11 cellular contexts compared by ENCODE assay signal in the genomic region with DNA sequence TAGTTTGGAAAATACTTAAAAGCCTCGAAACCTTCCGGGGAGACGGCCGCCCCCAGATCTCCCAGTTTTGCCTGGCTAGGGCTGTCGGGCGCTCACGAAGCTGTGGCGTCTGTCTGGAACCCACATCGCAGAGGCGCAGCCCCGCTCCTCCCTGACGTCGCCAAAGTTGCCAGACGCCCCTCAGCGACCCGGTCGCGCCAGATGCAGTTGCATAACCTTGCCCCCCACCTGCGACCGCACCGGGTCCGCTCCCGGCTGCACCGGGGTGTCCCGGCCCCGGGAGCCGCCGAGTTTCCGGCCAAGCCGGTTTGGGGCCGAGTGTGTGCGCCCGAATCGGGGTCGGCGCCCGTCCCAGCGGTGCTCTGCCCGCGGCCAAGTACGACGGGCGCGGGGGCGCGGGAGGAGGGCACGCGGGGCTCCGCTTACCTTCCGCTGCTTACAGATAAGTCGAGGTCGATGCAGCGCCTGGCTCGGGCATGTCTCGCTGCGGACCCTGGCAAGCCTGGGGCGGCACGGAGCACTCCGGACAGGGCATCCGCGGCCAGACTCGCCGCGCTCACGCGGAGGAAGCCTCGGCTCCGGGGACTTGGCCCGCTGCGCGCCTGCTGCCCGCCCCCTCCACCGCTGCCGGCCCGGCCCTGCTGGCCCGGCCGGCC. TPM values are rescaled to one million over a fixed set of nuclear protein-coding genes. Genes with fewer than 3 reads are reported as not detected.
DNase-seq lines count a peak whose midpoint lies in the region; ATAC-seq, FAIRE-seq and TF ChIP-seq lines count a peak whose summit lies in the region.
"Had no signal": no experiment of that assay in that cellular context is flagged by ENCODE, and none has a peak within 500 bp of the region (broad histone marks: within the 10 kb centered on the region; RNA-seq: fewer than 3 reads in every experiment).

No MANE protein-coding gene starts in this region.

- WGBS in A549 (ENCODE audit: missing lambda C conversion rate) = 20% methylated on average over 4 of the region's 77 CpGs

- no peaks in the 10 kb centered on the region for H3K36me3 ChIP-seq in NT2/D1 (ENCODE audit: insufficient read depth, insufficient read length, low read length)
- H3K36me3 ChIP-seq: thyroid gland had no signal

- TF ChIP-seq CTCF in A549 (IDR thresholded peaks at IDR 0.05) (no peak), fibroblast of the aortic adventitia (IDR thresholded peaks at IDR 0.05; ENCODE audit: insufficient read depth, low read length) (no peak), nephron (IDR thresholded peaks at IDR 0.05; ENCODE audit: unreplicated experiment in 3 of 3) (no peak)

- H3K4me3 ChIP-seq in A549 (peak overlapping the region; percentile 62), NT2/D1 (ENCODE audit: insufficient read length, low read depth) (peak overlapping the region; percentile 50), fibroblast of the aortic adventitia (ENCODE audit: low read depth, low read length) (peak overlapping the region; percentile 56)

- peak overlapping the region; percentile 98 for H3K4me2 ChIP-seq in A549

- POLR2A ChIA-PET in A549 (lab: Yijun Ruan, JAX) = no interaction called here

- peak; percentile 49 to 56 for ATAC-seq in A549
- ATAC-seq in HG03135 (IDR thresholded peaks at IDR 0.05; ENCODE audit: unreplicated experiment) = no peak
- ATAC-seq in HG02981 (IDR thresholded peaks at IDR 0.05; ENCODE audit: unreplicated experiment) = no peak

- H3K4me1 ChIP-seq in A549 = peaks cover 24% of the 10 kb centered on the region
- peaks cover 2% of the 10 kb centered on the region for H3K4me1 ChIP-seq in NT2/D1 (ENCODE audit: insufficient read depth, insufficient read length)

- TF ChIP-seq RAD21 in A549 (conservative IDR thresholded peaks at IDR 0.05 in 1 of 2, IDR thresholded peaks at IDR 0.05 in 1 of 2) = no peak

- no peak for FAIRE-seq in A549 (lab: Jason Lieb, UNC)

- CTCF ChIA-PET in A549 (lab: Yijun Ruan, JAX) = interaction anchor here (1.4 kb wide), 1 partner anchor 20 kb away, joined by 6 read pairs; no protein-coding TSS in a partner anchor

- no peaks in the 10 kb centered on the region for H3K36me3 Mint-ChIP-seq in nephron (ENCODE audit: low read depth)

- H3K4me1 Mint-ChIP-seq in nephron = peaks cover 8% of the 10 kb centered on the region

- no peak overlapping the region for H3K27ac Mint-ChIP-seq in nephron
- H3K27ac Mint-ChIP-seq: CD4-positive, alpha-beta T cell; T-helper 1 cell treated with Interleukin-12 subunit alpha and Interleukin-12 subunit beta and Interleukin-4 antibody, amounts not matched to agents 30 μg/mL and 1 μg/mL, for 36 hours had no signal

- TF ChIP-seq POLR2A in A549 (IDR thresholded peaks at IDR 0.05; ENCODE audit: low read length) = no peak

- peak overlapping the region; percentile 30 to 74 (median 65) for H3K4me3 Mint-ChIP-seq in nephron
- H3K4me3 Mint-ChIP-seq: CD4-positive, alpha-beta T cell; T-helper 1 cell treated with Interleukin-12 subunit alpha and Interleukin-12 subunit beta and Interleukin-4 antibody, amounts not matched to agents 30 μg/mL and 1 μg/mL, for 36 hours had no signal

- peaks cover 60% of the 10 kb centered on the region for H3K27me3 Mint-ChIP-seq in nephron (ENCODE audit: low read depth)

- DNase-seq in A549 (ENCODE audit: low read depth in 1 of 2, low spot score in 1 of 2) = peak in 1 of 2 experiments; percentile 22
- no peak for DNase-seq in NT2/D1 (ENCODE audit: low read depth, low spot score)
- DNase-seq in fibroblast of the aortic adventitia (ENCODE audit: low read depth) = no peak
- no peak for DNase-seq in activated CD4-positive, alpha-beta T cell treated with anti-CD3 and anti-CD28 coated beads, Interleukin-2, amount 50 U/mL, for 48 hours
- no peak for DNase-seq in amniotic stem cell (lab: John Stamatoyannopoulos, UW)
- DNase-seq: CD4-positive, alpha-beta T cell had no signal

- H3K9ac ChIP-seq in NT2/D1 (ENCODE audit: insufficient read length, low read depth) = peak overlapping the region; percentile 67

- peaks cover 30% of the 10 kb centered on the region for H3K27me3 ChIP-seq in NT2/D1 (ENCODE audit: insufficient read depth, insufficient read length)
- H3K27me3 ChIP-seq: thyroid gland had no signal

- H3K27ac ChIP-seq in A549 = peak overlapping the region; percentile 56 to 87
- H3K27ac ChIP-seq: thyroid gland had no signal

- no peak for TF ChIP-seq EP300 in A549 (IDR thresholded peaks at IDR 0.05)

- no peaks in the 10 kb centered on the region for H3K9me3 Mint-ChIP-seq in nephron
- H3K9me3 Mint-ChIP-seq: CD4-positive, alpha-beta T cell; T-helper 1 cell treated with Interleukin-12 subunit alpha and Interleukin-12 subunit beta and Interleukin-4 antibody, amounts not matched to agents 30 μg/mL and 1 μg/mL, for 36 hours had no signal

- H3K9me3 ChIP-seq in A549 = no peaks in the 10 kb centered on the region
- H3K9me3 ChIP-seq in NT2/D1 (ENCODE audit: insufficient read depth, low read length) = no peaks in the 10 kb centered on the region
- H3K9me3 ChIP-seq: thyroid gland had no signal

TF ChIP-seq in A549, 52 proteins besides CTCF, POLR2A, EP300 and RAD21:
- TF ChIP-seq EHMT2 (IDR thresholded peaks at IDR 0.05; ENCODE audit: low read depth) = no peak
- TF ChIP-seq, protein P1, sequence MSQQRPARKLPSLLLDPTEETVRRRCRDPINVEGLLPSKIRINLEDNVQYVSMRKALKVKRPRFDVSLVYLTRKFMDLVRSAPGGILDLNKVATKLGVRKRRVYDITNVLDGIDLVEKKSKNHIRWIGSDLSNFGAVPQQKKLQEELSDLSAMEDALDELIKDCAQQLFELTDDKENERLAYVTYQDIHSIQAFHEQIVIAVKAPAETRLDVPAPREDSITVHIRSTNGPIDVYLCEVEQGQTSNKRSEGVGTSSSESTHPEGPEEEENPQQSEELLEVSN (IDR thresholded peaks at IDR 0.05; ENCODE audit: borderline replicate concordance, low read depth) = 0 out of 2 replicates have a peak, but pooled peaks have one; percentile 20
- TF ChIP-seq, protein P2, sequence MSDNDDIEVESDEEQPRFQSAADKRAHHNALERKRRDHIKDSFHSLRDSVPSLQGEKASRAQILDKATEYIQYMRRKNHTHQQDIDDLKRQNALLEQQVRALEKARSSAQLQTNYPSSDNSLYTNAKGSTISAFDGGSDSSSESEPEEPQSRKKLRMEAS (IDR thresholded peaks at IDR 0.05) = peak; percentile 29; the same call in 1 of the 2 replicates

RNA-seq across cellular contexts. Expression of a gene that starts 0.7 kb away (rescaled TPM):
- polyA plus RNA-seq in A549 (2011; rRNA removed) (0.20 and 0.25 TPM in 2 replicates), A549 (2017; fragmentation: RNase III; extraction: RNeasy Plus Mini Kit Qiagen cat#74134 plus additional on column Dnase treatment) (0.47 to 0.62 TPM (median 0.54 TPM) in 3 replicates)
- 0.19 and 0.25 TPM in 2 replicates for polyA plus RNA-seq in A549 (2012; cell fraction: cytosol; rRNA removed)
- 0.20 and 0.23 TPM in 2 replicates for polyA plus RNA-seq in A549 (2012; cell fraction: nucleus; rRNA removed)
- 0.24 and 0.25 TPM in 2 replicates for polyA minus RNA-seq in A549 (2011; rRNA and poly(A)+ RNA removed)
- 0.27 TPM in 1 of 2 replicates, not detected in the other for total RNA-seq in fibroblast of the aortic adventitia (ENCODE audit: low replicate concordance)
- total RNA-seq: CD4-positive, alpha-beta T cell had no signal

Comparison
In these comparisons a context has a peak if more than half of its experiments do, and no peak if none do; other contexts are left out.
1. ATAC-seq: peak in A549 (2 of 2); none in HG03135 (single experiment) and HG02981 (single experiment).
2. Peak in every context shown above with its lines, with median percentiles within 50 percentile points of each other: H3K4me3 ChIP-seq.